Comparison of ENCODE assay signal across 9 cellular contexts in the genomic region with DNA sequence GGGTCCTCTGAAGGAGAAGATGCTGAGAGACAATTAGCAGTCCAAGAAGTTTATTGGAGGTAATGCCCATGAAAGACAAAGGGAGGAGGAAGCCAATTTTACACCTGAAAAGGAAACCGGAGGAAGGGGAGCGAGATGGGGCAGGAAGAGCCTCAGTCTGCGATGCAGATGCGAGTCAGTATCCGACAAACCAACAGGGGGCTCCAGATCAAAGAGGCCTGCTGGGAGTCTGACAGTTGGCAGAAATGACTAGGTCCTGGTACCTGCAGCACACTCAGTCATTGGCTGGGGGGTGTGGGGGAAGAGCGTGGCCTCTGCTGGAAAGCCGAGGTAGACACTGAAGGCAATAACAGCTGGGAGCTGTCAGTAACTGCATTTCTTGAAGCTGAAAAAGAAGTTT.
DNase-seq lines count a peak whose midpoint lies in the region; ATAC-seq, FAIRE-seq and TF ChIP-seq lines count a peak whose summit lies in the region.
"Had no signal": no experiment of that assay in that cellular context is flagged by ENCODE, and none has a peak within 500 bp of the region (broad histone marks: within the 10 kb centered on the region; RNA-seq: fewer than 3 reads in every experiment).

No MANE protein-coding gene starts in this region.

- FAIRE-seq in GM12878 (lab: Jason Lieb, UNC) = no peak

- no peak overlapping the region for H3K9ac ChIP-seq in GM12878 (ENCODE audit: control insufficient read depth, insufficient read depth, low read length)

- 20% methylated on average over 7 of the region's 7 CpGs for WGBS in GM12878 (ENCODE audit: insufficient coverage, insufficient replicate concordance, low lambda C conversion rate, missing lambda C conversion rate)

- no peak overlapping the region for H3K4me2 ChIP-seq in GM12878 (ENCODE audit: control insufficient read depth, insufficient read depth)

- BruUV-seq in GM12878 (replicated peaks; lab: Mats Ljungman, UMichigan) = no TSS peak

- H2AFZ ChIP-seq in GM12878 (ENCODE audit: control insufficient read depth, low read depth, low read length) = no peak overlapping the region

- H3K9me3 ChIP-seq in GM12878 (replicated peaks; ENCODE audit: control insufficient read depth, insufficient read depth, low read length) = no peaks in the 10 kb centered on the region

- no peak overlapping the region for H3K27ac ChIP-seq in GM12878 (ENCODE audit: control insufficient read depth, insufficient read depth)
- H3K27ac ChIP-seq: epithelial cell of prostate had no signal

- TF ChIP-seq POLR2A in GM12878 (IDR thresholded peaks at IDR 0.05; ENCODE audit: low read depth, low read length) = no peak

- SMC1A ChIA-PET in GM12878 (lab: Charles Lee; ENCODE audit: uncharacterized antibody, unreplicated experiment) = no interaction called here

- H3K36me3 ChIP-seq in GM12878 (ENCODE audit: control insufficient read depth in 2 of 2, insufficient read depth in 2 of 2, low read length in 1 of 2) = no peaks in the 10 kb centered on the region

- no peaks in the 10 kb centered on the region for H4K20me1 ChIP-seq in GM12878 (ENCODE audit: control insufficient read depth, insufficient read depth)

- ATAC-seq in GM19035 (IDR thresholded peaks at IDR 0.05; ENCODE audit: unreplicated experiment) = peak; percentile 90
- ATAC-seq in HG03039 (IDR thresholded peaks at IDR 0.05; ENCODE audit: unreplicated experiment) = peak; percentile 82
- ATAC-seq in GM12878 = peak; percentile 95
- ATAC-seq in GM21737 (IDR thresholded peaks at IDR 0.05; ENCODE audit: unreplicated experiment) = no peak

- no peaks in the 10 kb centered on the region for H3K4me1 ChIP-seq in GM12878 (ENCODE audit: control insufficient read depth, insufficient read depth, low read length)

- TF ChIP-seq CTCF in GM10248 (IDR thresholded peaks at IDR 0.05; ENCODE audit: control extremely low read depth, extremely low read depth, low read depth, missing control alignments) = peak; percentile 5
- TF ChIP-seq CTCF in GM12878 (IDR thresholded peaks at IDR 0.05 in 2 of 3, conservative IDR thresholded peaks at IDR 0.05 in 1 of 3; ENCODE audit: control insufficient read depth in 2 of 3, extremely low read depth in 1 of 3, insufficient read depth in 1 of 3, low read depth in 3 of 3, low read length in 3 of 3) = peak; percentile 25 to 49 (median 31); a peak in 5 of 6 replicates

- CTCF ChIA-PET in GM10248 (lab: Yijun Ruan, JAX) = interaction anchor here (0.7 to 1.4 kb wide), 2 partner anchors 47 to 357 kb away, joined by 3 to 4 read pairs; no protein-coding TSS in a partner anchor
- CTCF ChIA-PET in GM12878 (lab: Yijun Ruan, JAX) = no interaction called here

- no peak for TF ChIP-seq EP300 in GM12878 (IDR thresholded peaks at IDR 0.05; ENCODE audit: borderline replicate concordance in 1 of 2, control insufficient read depth in 1 of 2, low read depth in 2 of 2, low read length in 2 of 2)

- DNase-seq in GM10248 (ENCODE audit: extremely low spot score) (peak; percentile 27), GM12878 (ENCODE audit: low read depth, low spot score) (no peak), NCI-H526 (lab: John Stamatoyannopoulos, UW) (no peak), hepatic stellate cell (ENCODE audit: low spot score) (no peak)
- no peak for DNase-seq in stimulated activated CD4-positive, alpha-beta T cell treated with anti-CD3 and anti-CD28 coated beads, Interleukin-4, amount 100 ng/mL, for 1 hour

- POLR2A ChIA-PET in GM10248 (lab: Yijun Ruan, JAX) = no interaction called here
- POLR2A ChIA-PET in GM12878 (lab: Charles Lee) = no interaction called here

- RAD21 ChIA-PET in GM12878 (lab: Charles Lee; ENCODE audit: unreplicated experiment) = no interaction called here

- no peaks in the 10 kb centered on the region for H3K79me2 ChIP-seq in GM12878 (ENCODE audit: control insufficient read depth, insufficient read depth, low read length)

- no peaks in the 10 kb centered on the region for H3K27me3 ChIP-seq in GM12878 (replicated peaks in 1 of 2; ENCODE audit: control insufficient read depth in 2 of 2, insufficient read depth in 2 of 2, low read length in 1 of 2)

- H3K4me3 ChIP-seq in GM12878 = no peak overlapping the region

- intact Hi-C loops in GM12878 (cut with micrococcal nuclease; ENCODE audit: unreplicated experiment) = loop anchor here (5.0 kb wide), 1 partner anchor 503 kb away; no protein-coding TSS in a partner anchor

- 0 out of 2 replicates have a peak, but pooled peaks have one; percentile 30 for TF ChIP-seq RAD21 in GM12878 (IDR thresholded peaks at IDR 0.05; ENCODE audit: insufficient read depth, low read depth, low read length)

- in situ Hi-C loops in GM12878 (cut with MboI) = no loop called here

TF ChIP-seq in GM12878, 131 proteins besides CTCF, POLR2A, EP300 and RAD21:
- TF ChIP-seq, protein P1, sequence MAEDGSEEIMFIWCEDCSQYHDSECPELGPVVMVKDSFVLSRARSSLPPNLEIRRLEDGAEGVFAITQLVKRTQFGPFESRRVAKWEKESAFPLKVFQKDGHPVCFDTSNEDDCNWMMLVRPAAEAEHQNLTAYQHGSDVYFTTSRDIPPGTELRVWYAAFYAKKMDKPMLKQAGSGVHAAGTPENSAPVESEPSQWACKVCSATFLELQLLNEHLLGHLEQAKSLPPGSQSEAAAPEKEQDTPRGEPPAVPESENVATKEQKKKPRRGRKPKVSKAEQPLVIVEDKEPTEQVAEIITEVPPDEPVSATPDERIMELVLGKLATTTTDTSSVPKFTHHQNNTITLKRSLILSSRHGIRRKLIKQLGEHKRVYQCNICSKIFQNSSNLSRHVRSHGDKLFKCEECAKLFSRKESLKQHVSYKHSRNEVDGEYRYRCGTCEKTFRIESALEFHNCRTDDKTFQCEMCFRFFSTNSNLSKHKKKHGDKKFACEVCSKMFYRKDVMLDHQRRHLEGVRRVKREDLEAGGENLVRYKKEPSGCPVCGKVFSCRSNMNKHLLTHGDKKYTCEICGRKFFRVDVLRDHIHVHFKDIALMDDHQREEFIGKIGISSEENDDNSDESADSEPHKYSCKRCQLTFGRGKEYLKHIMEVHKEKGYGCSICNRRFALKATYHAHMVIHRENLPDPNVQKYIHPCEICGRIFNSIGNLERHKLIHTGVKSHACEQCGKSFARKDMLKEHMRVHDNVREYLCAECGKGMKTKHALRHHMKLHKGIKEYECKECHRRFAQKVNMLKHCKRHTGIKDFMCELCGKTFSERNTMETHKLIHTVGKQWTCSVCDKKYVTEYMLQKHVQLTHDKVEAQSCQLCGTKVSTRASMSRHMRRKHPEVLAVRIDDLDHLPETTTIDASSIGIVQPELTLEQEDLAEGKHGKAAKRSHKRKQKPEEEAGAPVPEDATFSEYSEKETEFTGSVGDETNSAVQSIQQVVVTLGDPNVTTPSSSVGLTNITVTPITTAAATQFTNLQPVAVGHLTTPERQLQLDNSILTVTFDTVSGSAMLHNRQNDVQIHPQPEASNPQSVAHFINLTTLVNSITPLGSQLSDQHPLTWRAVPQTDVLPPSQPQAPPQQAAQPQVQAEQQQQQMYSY (CRISPR knock-in tag; IDR thresholded peaks at IDR 0.05) = no peak
- TF ChIP-seq YY1 (IDR thresholded peaks at IDR 0.05; ENCODE audit: low read depth, low read length) (no peak), SMC3 (IDR thresholded peaks at IDR 0.05; ENCODE audit: borderline replicate concordance, low read length) (peak; percentile 25; the same call in 1 of the 2 replicates), JUNB (IDR thresholded peaks at IDR 0.05) (0 out of 2 replicates have a peak, but pooled peaks have one; percentile 27), TCF7 (IDR thresholded peaks at IDR 0.05; ENCODE audit: borderline replicate concordance) (peak; percentile 71)
